In the genomic region with DNA sequence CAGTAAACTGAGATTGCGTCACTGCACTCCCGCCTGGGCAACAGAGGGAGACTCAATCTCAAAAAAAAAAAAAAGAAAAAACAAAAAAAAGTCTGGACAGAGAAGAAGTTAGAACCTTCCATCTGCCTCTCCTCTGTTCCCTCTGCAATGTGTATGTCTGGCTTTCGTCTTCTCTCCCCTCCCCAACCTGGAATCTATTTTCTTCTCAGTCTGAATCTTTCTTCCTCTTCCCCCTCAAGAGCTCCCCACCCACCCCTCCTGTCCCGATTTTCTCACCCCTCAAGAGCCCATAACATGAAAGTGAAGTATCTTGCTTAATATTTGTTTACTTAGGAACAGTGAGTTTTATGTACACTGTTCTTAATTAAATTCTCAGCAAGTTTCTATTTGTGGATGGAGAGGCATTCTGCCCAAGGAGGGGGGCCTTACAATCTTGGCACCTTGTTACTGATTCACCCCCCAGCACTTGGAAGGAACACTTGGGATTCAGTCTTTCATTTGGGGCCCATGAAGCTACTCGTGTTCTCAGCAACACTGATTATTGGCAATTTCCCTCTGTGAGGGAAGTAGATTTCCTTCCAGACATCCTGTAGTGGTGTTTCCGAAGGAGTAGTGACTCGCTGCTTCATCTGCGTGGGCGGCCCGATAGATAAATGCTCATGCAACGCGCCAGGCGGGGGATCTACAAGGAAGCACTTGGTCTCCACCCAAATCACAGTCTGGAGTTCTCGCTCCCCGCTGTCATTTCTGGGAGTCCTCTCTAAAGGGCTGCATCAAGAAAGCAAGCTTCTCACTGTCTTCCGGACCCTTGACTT, we compare ENCODE assay signal across 12 cellular contexts.
DNase-seq lines count a peak whose midpoint lies in the region; ATAC-seq, FAIRE-seq and TF ChIP-seq lines count a peak whose summit lies in the region.
"Had no signal": no experiment of that assay in that cellular context is flagged by ENCODE, and none has a peak within 500 bp of the region (broad histone marks: within the 10 kb centered on the region; RNA-seq: fewer than 3 reads in every experiment).

No MANE protein-coding gene starts in this region.

- DNase-seq in GM03348 (ENCODE audit: low spot score) = peak; percentile 80
- DNase-seq in astrocyte (ENCODE audit: low read depth) = peak; percentile 12
- DNase-seq in right cardiac atrium = peak; percentile 82 to 90 (median 85)
- DNase-seq in lower leg skin (ENCODE audit: low spot score in 2 of 2) = no peak
- no peak for DNase-seq in GM12892 (ENCODE audit: insufficient read length)
- no peak for DNase-seq in HepG2 (ENCODE audit: low spot score)
- DNase-seq: activated naive CD4-positive, alpha-beta T cell treated with anti-CD3 and anti-CD28 coated beads, Interleukin-2, amount 50 U/mL, for 16 hours; COR-L47; NCI-H1694 treated with DMSO at 0.1 percent for 48 hours; right lobe of liver had no signal

- BruUV-seq in HepG2 (replicated peaks; lab: Mats Ljungman, UMichigan) = no TSS peak

- H4K20me1 ChIP-seq in astrocyte (ENCODE audit: insufficient read depth, low read length) (no peaks in the 10 kb centered on the region), HepG2 (ENCODE audit: insufficient read depth, low read length) (no peaks in the 10 kb centered on the region)

- no peaks in the 10 kb centered on the region for H3K9me3 ChIP-seq in astrocyte (ENCODE audit: insufficient read depth, low read depth, low read length)
- no peaks in the 10 kb centered on the region for H3K9me3 ChIP-seq in right cardiac atrium (ENCODE audit: control insufficient read depth, low read length)
- H3K9me3 ChIP-seq in skeletal muscle tissue (ENCODE audit: control insufficient read depth in 3 of 3, low read length in 3 of 3) = no peaks in the 10 kb centered on the region
- no peaks in the 10 kb centered on the region for H3K9me3 ChIP-seq in HepG2 (ENCODE audit: low read length)
- H3K9me3 ChIP-seq: right lobe of liver had no signal

- no peak for TF ChIP-seq CTCF in astrocyte (IDR thresholded peaks at IDR 0.05; ENCODE audit: insufficient read depth, low read depth, low read length)
- TF ChIP-seq CTCF in lower leg skin (IDR thresholded peaks at IDR 0.05) = no peak
- TF ChIP-seq CTCF in HepG2 (CRISPR knock-in tag; IDR thresholded peaks at IDR 0.05) = no peak

- H3K4me3 Mint-ChIP-seq in astrocyte (ENCODE audit: unreplicated experiment) = no peak overlapping the region
- H3K4me3 Mint-ChIP-seq: T-helper 2 cell treated with Interferon-gamma antibody and Interleukin-4, amounts not matched to agents 5 μg/mL and 100 μg/mL, for 36 hours had no signal

- CTCF ChIA-PET in HepG2 (lab: Yijun Ruan, JAX; ENCODE audit: low intra/inter-chr PET ratio, low total read pairs) = no interaction called here

- no peaks in the 10 kb centered on the region for H3K36me3 Mint-ChIP-seq in astrocyte (ENCODE audit: low read depth, unreplicated experiment)

- H3K27ac ChIP-seq in astrocyte (ENCODE audit: low read depth, low read length) = no peak overlapping the region
- peak overlapping the region; percentile 70 for H3K27ac ChIP-seq in right cardiac atrium (ENCODE audit: low read length)
- H3K27ac ChIP-seq in skeletal muscle tissue (ENCODE audit: low read depth, low read length) = peak overlapping the region; percentile 18
- no peak overlapping the region for H3K27ac ChIP-seq in HepG2 (ENCODE audit: extremely low read length, insufficient read depth, low read length)
- H3K27ac ChIP-seq: right lobe of liver had no signal

- peaks cover 3% of the 10 kb centered on the region for H3K27me3 Mint-ChIP-seq in astrocyte (ENCODE audit: low read depth, unreplicated experiment)

- H2AFZ ChIP-seq in astrocyte (ENCODE audit: low read depth, low read length) (no peak overlapping the region), HepG2 (ENCODE audit: low read length) (no peak overlapping the region)

- intact Hi-C loops in right cardiac atrium (cut with DNase I) = no loop called here
- intact Hi-C loops in lower leg skin (cut with DNase I; ENCODE audit: low total_unique reads) = no loop called here
- intact Hi-C loops in HepG2 (cut with micrococcal nuclease; ENCODE audit: unreplicated experiment) = no loop called here

- TF ChIP-seq EP300 in HepG2 (IDR thresholded peaks at IDR 0.05; ENCODE audit: low read depth in 2 of 2, low read length in 2 of 2) = no peak
- TF ChIP-seq EP300 in HepG2 (CRISPR knock-in tag; IDR thresholded peaks at IDR 0.05; ENCODE audit: borderline replicate concordance) = no peak

- H3K4me2 ChIP-seq in astrocyte (ENCODE audit: low read length) (peak overlapping the region; percentile 15), HepG2 (ENCODE audit: low read depth, low read length) (no peak overlapping the region)

- H3K79me2 ChIP-seq in astrocyte (ENCODE audit: insufficient read depth, low read length) (no peaks in the 10 kb centered on the region), HepG2 (ENCODE audit: insufficient read depth, low read length) (no peaks in the 10 kb centered on the region)

- no peak for TF ChIP-seq POLR2A in lower leg skin (IDR thresholded peaks at IDR 0.05)
- no peak for TF ChIP-seq POLR2A in GM12892 (IDR thresholded peaks at IDR 0.05; ENCODE audit: low read depth, low read length)
- TF ChIP-seq POLR2A in HepG2 (IDR thresholded peaks at IDR 0.05; ENCODE audit: insufficient read depth in 1 of 2, low read depth in 2 of 2, low read length in 2 of 2) = no peak

- no peak for TF ChIP-seq RAD21 in HepG2 (CRISPR knock-in tag; IDR thresholded peaks at IDR 0.05)

- H3K4me3 ChIP-seq in astrocyte (ENCODE audit: insufficient read depth, low read depth, low read length) (no peak overlapping the region), right cardiac atrium (ENCODE audit: low read length) (no peak overlapping the region), skeletal muscle tissue (ENCODE audit: low read length in 3 of 3) (no peak overlapping the region), lower leg skin (ENCODE audit: low read depth, poor library complexity, severe bottlenecking) (no peak overlapping the region), HepG2 (replicated peaks in 1 of 3; ENCODE audit: insufficient read depth in 1 of 3, low read depth in 2 of 3, low read length in 3 of 3) (no peak overlapping the region)
- H3K4me3 ChIP-seq: right lobe of liver had no signal

- H3K4me1 ChIP-seq in astrocyte (ENCODE audit: insufficient read depth, low read length) = no peaks in the 10 kb centered on the region
- no peaks in the 10 kb centered on the region for H3K4me1 ChIP-seq in right cardiac atrium (ENCODE audit: control insufficient read depth, insufficient read depth, low read length)
- H3K4me1 ChIP-seq in skeletal muscle tissue (ENCODE audit: control insufficient read depth in 3 of 3, insufficient read depth in 3 of 3, low read length in 3 of 3) = peaks cover 0 to 11% (median 5%) of the 10 kb centered on the region in 3 donors
- H3K4me1 ChIP-seq in HepG2 (ENCODE audit: insufficient read depth, low read length) = no peaks in the 10 kb centered on the region
- H3K4me1 ChIP-seq: right lobe of liver had no signal

- no peak overlapping the region for H3K27ac Mint-ChIP-seq in astrocyte (ENCODE audit: unreplicated experiment)
- H3K27ac Mint-ChIP-seq: T-helper 2 cell treated with Interferon-gamma antibody and Interleukin-4, amounts not matched to agents 5 μg/mL and 100 μg/mL, for 36 hours had no signal

- POLR2A ChIA-PET in HepG2 (lab: Yijun Ruan, JAX) = interaction anchor here (0.6 kb wide), 1 partner anchor 635 kb away, joined by 3 read pairs; no protein-coding TSS in a partner anchor

- WGBS in right cardiac atrium = 30% methylated on average over 16 of the region's 16 CpGs
- 32 to 34% methylated on average over 16 of the region's 16 CpGs for WGBS in lower leg skin, 2 donors
- 33% methylated on average over 16 of the region's 16 CpGs for WGBS in HepG2 (ENCODE audit: low lambda C conversion rate)

- H3K9ac ChIP-seq in astrocyte (ENCODE audit: low read length) = no peak overlapping the region
- H3K9ac ChIP-seq in skeletal muscle tissue (ENCODE audit: low read depth in 1 of 3, low read length in 3 of 3) = no peak overlapping the region
- H3K9ac ChIP-seq in HepG2 (ENCODE audit: insufficient read depth, low read depth, low read length) = no peak overlapping the region

- no peaks in the 10 kb centered on the region for H3K4me1 Mint-ChIP-seq in astrocyte (ENCODE audit: low read depth, unreplicated experiment)

- no peak for FAIRE-seq in astrocyte (lab: Jason Lieb, UNC)
- no peak for FAIRE-seq in GM12892 (lab: Jason Lieb, UNC)
- no peak for FAIRE-seq in HepG2 (lab: Jason Lieb, UNC)

- no peaks in the 10 kb centered on the region for H3K36me3 ChIP-seq in astrocyte (ENCODE audit: insufficient read depth, low read length)
- H3K36me3 ChIP-seq in skeletal muscle tissue (ENCODE audit: control insufficient read depth in 3 of 3, insufficient read depth in 3 of 3, low read length in 3 of 3) = no peaks in the 10 kb centered on the region
- H3K36me3 ChIP-seq in HepG2 (replicated peaks in 1 of 2; ENCODE audit: control insufficient read depth in 1 of 2, insufficient read depth in 2 of 2, low read length in 2 of 2) = no peaks in the 10 kb centered on the region
- H3K36me3 ChIP-seq: right lobe of liver had no signal

- ATAC-seq in right cardiac atrium = peak; percentile 73 to 86
- no peak for ATAC-seq in HepG2

- in situ Hi-C loops in HepG2 (cut with HindIII; ENCODE audit: extremely low pct_ligation_motif_present, low pct_unique_long_range_greater_than_20kb) = no loop called here

- H3K27me3 ChIP-seq in astrocyte (ENCODE audit: insufficient read depth, low read length) = peaks cover 2% of the 10 kb centered on the region
- peaks cover 3% of the 10 kb centered on the region for H3K27me3 ChIP-seq in right cardiac atrium (ENCODE audit: control insufficient read depth, insufficient read depth)
- H3K27me3 ChIP-seq in skeletal muscle tissue (ENCODE audit: control insufficient read depth in 3 of 3, insufficient read depth in 3 of 3, low read length in 3 of 3) = peaks cover 0 to 8% (median 2%) of the 10 kb centered on the region in 3 donors
- H3K27me3 ChIP-seq in HepG2 (ENCODE audit: control insufficient read depth in 1 of 2, insufficient read depth in 2 of 2, low read length in 2 of 2) = peaks cover 3 to 15% of the 10 kb centered on the region in 2 experiments; a peak in 4 of 5 replicates
- H3K27me3 ChIP-seq: right lobe of liver had no signal

- H3K9me3 Mint-ChIP-seq in astrocyte (ENCODE audit: unreplicated experiment) = peaks cover 4% of the 10 kb centered on the region
- H3K9me3 Mint-ChIP-seq: T-helper 2 cell treated with Interferon-gamma antibody and Interleukin-4, amounts not matched to agents 5 μg/mL and 100 μg/mL, for 36 hours had no signal

TF ChIP-seq in HepG2, 621 proteins besides CTCF, POLR2A, EP300 and RAD21 (continues in another document):
- TF ChIP-seq TRIM24 (CRISPR knock-in tag; IDR thresholded peaks at IDR 0.05) = no peak

Comparison
In these comparisons a context has a peak if more than half of its experiments do, and no peak if none do; other contexts are left out.
1. DNase-seq: peak in GM03348 (single experiment), astrocyte (single experiment) and right cardiac atrium (3 of 3); none in lower leg skin (0 of 2), GM12892 (single experiment) and HepG2 (single experiment).
2. H3K27ac ChIP-seq: peak in right cardiac atrium (single experiment) and skeletal muscle tissue (single experiment); none in astrocyte (single experiment) and HepG2 (single experiment).